ENCODE assay signal across 12 cellular contexts in the genomic region with DNA sequence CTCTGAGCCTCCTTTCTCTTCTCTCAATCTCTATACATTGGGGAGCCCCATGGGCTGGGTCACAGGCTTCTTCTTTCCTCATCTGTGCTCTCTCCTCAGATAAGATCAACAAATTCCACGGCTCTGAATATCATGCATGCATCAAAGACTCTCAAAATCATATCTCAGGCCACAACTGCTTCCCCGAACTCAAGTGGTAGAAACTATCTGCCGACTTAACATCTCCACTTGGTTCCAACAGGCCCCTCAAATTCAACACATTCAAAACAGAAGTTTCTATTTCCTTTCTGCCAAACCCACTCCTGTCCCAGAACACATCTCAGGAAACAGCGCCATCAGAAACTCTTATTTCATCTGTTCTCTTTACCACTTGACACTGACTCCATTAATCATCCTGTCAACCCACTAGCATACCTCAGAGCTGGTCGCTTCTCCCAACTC. TPM values are rescaled to one million over a fixed set of nuclear protein-coding genes. Genes with fewer than 3 reads are reported as not detected.
DNase-seq lines count a peak whose midpoint lies in the region; ATAC-seq and TF ChIP-seq lines count a peak whose summit lies in the region.
"Had no signal": no experiment of that assay in that cellular context is flagged by ENCODE, and none has a peak within 500 bp of the region (broad histone marks: within the 10 kb centered on the region; RNA-seq: fewer than 3 reads in every experiment).

No MANE protein-coding gene starts in this region.

- peak; percentile 32 for ATAC-seq in GM21825 (IDR thresholded peaks at IDR 0.05; ENCODE audit: unreplicated experiment)
- ATAC-seq in HG02840 (IDR thresholded peaks at IDR 0.05; ENCODE audit: low FRiP score, unreplicated experiment) = no peak
- ATAC-seq: right lobe of liver, WTC11 had no signal

- no peak overlapping the region for H3K4me3 Mint-ChIP-seq in activated CD4-positive, alpha-beta memory T cell treated with anti-CD3 and anti-CD28 coated beads for 36 hours
- H3K4me3 Mint-ChIP-seq in nephron progenitor cell = no peak overlapping the region
- H3K4me3 Mint-ChIP-seq: WTC11 had no signal

- no peaks in the 10 kb centered on the region for H3K27me3 Mint-ChIP-seq in activated CD4-positive, alpha-beta memory T cell treated with anti-CD3 and anti-CD28 coated beads for 36 hours
- H3K27me3 Mint-ChIP-seq in nephron progenitor cell (ENCODE audit: low read depth, poor library complexity) = peaks cover 4% of the 10 kb centered on the region

- no peaks in the 10 kb centered on the region for H3K9me3 Mint-ChIP-seq in activated CD4-positive, alpha-beta memory T cell treated with anti-CD3 and anti-CD28 coated beads for 36 hours
- H3K9me3 Mint-ChIP-seq in nephron progenitor cell = no peaks in the 10 kb centered on the region
- H3K9me3 Mint-ChIP-seq: WTC11 had no signal

- CTCF ChIA-PET in activated CD4-positive, alpha-beta memory T cell treated with anti-CD3 and anti-CD28 coated beads for 36 hours (lab: Charles Lee) = interaction anchor here (1.1 kb wide), 1 partner anchor 31 kb away, joined by 7 read pairs; no protein-coding TSS in a partner anchor

- peak; percentile 37 for DNase-seq in GM13976 (ENCODE audit: low spot score)
- DNase-seq in activated CD4-positive, alpha-beta memory T cell treated with anti-CD3 and anti-CD28 coated beads for 36 hours = peak; percentile 12
- DNase-seq in nephron progenitor cell = no peak
- DNase-seq in retina = no peak
- no peak for DNase-seq in NCI-H1105 treated with DMSO at 0.1 percent for 48 hours (lab: John Stamatoyannopoulos, UW)
- DNase-seq: adrenal gland, colonic mucosa, NCI-H1417, right lobe of liver had no signal

- no peak for TF ChIP-seq CTCF in GM13976 (IDR thresholded peaks at IDR 0.05; ENCODE audit: borderline replicate concordance, control extremely low read depth, extremely low read depth, insufficient read depth, missing control alignments)
- no peak for TF ChIP-seq CTCF in nephron progenitor cell (IDR thresholded peaks at IDR 0.05)

- in situ Hi-C loops in GM13976 (cut with MboI; ENCODE audit: low sequenced_read_pairs, unreplicated experiment) = no loop called here

- H3K4me1 Mint-ChIP-seq in activated CD4-positive, alpha-beta memory T cell treated with anti-CD3 and anti-CD28 coated beads for 36 hours (ENCODE audit: low read depth) = peaks cover 26% of the 10 kb centered on the region
- peaks cover 11% of the 10 kb centered on the region for H3K4me1 Mint-ChIP-seq in nephron progenitor cell

- H3K27ac Mint-ChIP-seq in activated CD4-positive, alpha-beta memory T cell treated with anti-CD3 and anti-CD28 coated beads for 36 hours = peak overlapping the region; percentile 15
- H3K27ac Mint-ChIP-seq in nephron progenitor cell = peak overlapping the region; percentile 30
- H3K27ac Mint-ChIP-seq: WTC11 had no signal

- intact Hi-C loops in activated CD4-positive, alpha-beta memory T cell treated with anti-CD3 and anti-CD28 coated beads for 36 hours (cut with micrococcal nuclease) = loop anchor here (1.0 kb wide), 1 partner anchor 25 kb away; no protein-coding TSS in a partner anchor

- POLR2A ChIA-PET in activated CD4-positive, alpha-beta memory T cell treated with anti-CD3 and anti-CD28 coated beads for 36 hours (lab: Charles Lee) = interaction anchor here (0.7 to 1.2 kb wide), 3 partner anchors 11 to 292 kb away, joined by 3 to 4 read pairs (median 3); a partner anchor contains a TSS

- peaks cover 26% of the 10 kb centered on the region for H3K36me3 Mint-ChIP-seq in activated CD4-positive, alpha-beta memory T cell treated with anti-CD3 and anti-CD28 coated beads for 36 hours
- H3K36me3 Mint-ChIP-seq in nephron progenitor cell (ENCODE audit: low read depth) = peaks cover 63% of the 10 kb centered on the region

RNA-seq across cellular contexts. Expression of a gene that starts 16.7 kb away (rescaled TPM):
- total RNA-seq in activated CD4-positive, alpha-beta memory T cell treated with anti-CD3 and anti-CD28 coated beads for 36 hours = 10 to 100 TPM; 19.4 to 23.4 TPM

RNA-seq across cellular contexts. Expression of a gene that starts 32.5 kb away (rescaled TPM):
- 10 to 100 TPM; 15.7 to 17.1 TPM for total RNA-seq in activated CD4-positive, alpha-beta memory T cell treated with anti-CD3 and anti-CD28 coated beads for 36 hours

Comparison
In these comparisons a context has a peak if more than half of its experiments do, and no peak if none do; other contexts are left out.
1. DNase-seq: peak in GM13976 (single experiment) and activated CD4-positive, alpha-beta memory T cell treated with anti-CD3 and anti-CD28 coated beads for 36 hours (single experiment); none in nephron progenitor cell (single experiment), retina (single experiment) and NCI-H1105 treated with DMSO at 0.1 percent for 48 hours (single experiment).